In genomic region chr22:19143967-19144400, GRCh38 we compare ENCODE assay signal across 6 cellular contexts. TPM values are rescaled to one million over a fixed set of nuclear protein-coding genes. Genes with fewer than 3 reads are reported as not detected.
A peak's percentile ranks its signal among the peaks of the same experiment; 100 is the strongest.
DNase-seq lines count a peak whose midpoint lies in the region; ATAC-seq and TF ChIP-seq lines count a peak whose summit lies in the region.

No MANE protein-coding gene starts in this region.

- TF ChIP-seq CTCF in epithelial cell of proximal tubule (conservative IDR thresholded peaks at IDR 0.05; ENCODE audit: low read depth, low read length) = no peak

- peak overlapping the region; percentile 99 for H3K4me3 ChIP-seq in epithelial cell of proximal tubule (ENCODE audit: low read depth, low read length)

- in situ Hi-C loops in Caki2 (cut with HindIII; ENCODE audit: low pct_unique_long_range_greater_than_20kb, low sequenced_read_pairs) = no loop called here

- DNase-seq in Caki2 (ENCODE audit: low read depth) = peak; percentile 6
- DNase-seq in NOMO-1 treated with DMSO at 0.1 percent for 48 hours (lab: John Stamatoyannopoulos, UW; ENCODE audit: unreplicated experiment) = peak; percentile 40
- no peak for DNase-seq in epithelial cell of proximal tubule (ENCODE audit: low read depth)
- DNase-seq in stimulated activated CD4-positive, alpha-beta T cell treated with anti-CD3 and anti-CD28 coated beads, Interleukin-2, amount 100 ng/mL, for 24 hours = peak; percentile 40
- no peak for DNase-seq in C1 segment of cervical spinal cord (lab: John Stamatoyannopoulos, UW)

- ATAC-seq in GM18858 (IDR thresholded peaks at IDR 0.05; ENCODE audit: unreplicated experiment) = no peak

RNA-seq across cellular contexts. Expression of gene ESS2, which starts 0.5 kb away (rescaled TPM):
- total RNA-seq in Caki2 (2014; rRNA removed; shearing (Covaris generic); ENCODE audit: low replicate concordance) = 41.6 and 52.1 TPM in 2 replicates
- 17.5 and 25.7 TPM in 2 replicates for total RNA-seq in epithelial cell of proximal tubule

RNA-seq across cellular contexts. Expression of gene GSC2, which starts 6.1 kb away (rescaled TPM):
- total RNA-seq in Caki2 (2014; rRNA removed; shearing (Covaris generic); ENCODE audit: low replicate concordance) = not detected in 2 replicates
- not detected in 2 replicates for total RNA-seq in epithelial cell of proximal tubule

RNA-seq across cellular contexts. Expression of gene TSSK2, which starts 12.9 kb away (rescaled TPM):
- not detected in 2 replicates for total RNA-seq in Caki2 (2014; rRNA removed; shearing (Covaris generic); ENCODE audit: low replicate concordance)
- total RNA-seq in epithelial cell of proximal tubule = not detected in 2 replicates

RNA-seq across cellular contexts. Expression of gene DGCR2, which starts 21.8 kb away (rescaled TPM):
- total RNA-seq in Caki2 (2014; rRNA removed; shearing (Covaris generic); ENCODE audit: low replicate concordance) = 72.3 and 72.7 TPM in 2 replicates
- total RNA-seq in epithelial cell of proximal tubule = 44.8 and 51.7 TPM in 2 replicates

RNA-seq across cellular contexts. Expression of gene SLC25A1, which starts 34.6 kb away (rescaled TPM):
- total RNA-seq in Caki2 (2014; rRNA removed; shearing (Covaris generic); ENCODE audit: low replicate concordance) = 67.9 and 123 TPM in 2 replicates
- total RNA-seq in epithelial cell of proximal tubule = 168 and 211 TPM in 2 replicates

Comparison
In these comparisons a context has a peak if more than half of its experiments do, and no peak if none do; other contexts are left out.
1. DNase-seq: peak in Caki2 (single experiment), NOMO-1 treated with DMSO at 0.1 percent for 48 hours (single experiment) and stimulated activated CD4-positive, alpha-beta T cell treated with anti-CD3 and anti-CD28 coated beads, Interleukin-2, amount 100 ng/mL, for 24 hours (2 of 2); none in epithelial cell of proximal tubule (single experiment) and C1 segment of cervical spinal cord (0 of 14).